In the genomic region with DNA sequence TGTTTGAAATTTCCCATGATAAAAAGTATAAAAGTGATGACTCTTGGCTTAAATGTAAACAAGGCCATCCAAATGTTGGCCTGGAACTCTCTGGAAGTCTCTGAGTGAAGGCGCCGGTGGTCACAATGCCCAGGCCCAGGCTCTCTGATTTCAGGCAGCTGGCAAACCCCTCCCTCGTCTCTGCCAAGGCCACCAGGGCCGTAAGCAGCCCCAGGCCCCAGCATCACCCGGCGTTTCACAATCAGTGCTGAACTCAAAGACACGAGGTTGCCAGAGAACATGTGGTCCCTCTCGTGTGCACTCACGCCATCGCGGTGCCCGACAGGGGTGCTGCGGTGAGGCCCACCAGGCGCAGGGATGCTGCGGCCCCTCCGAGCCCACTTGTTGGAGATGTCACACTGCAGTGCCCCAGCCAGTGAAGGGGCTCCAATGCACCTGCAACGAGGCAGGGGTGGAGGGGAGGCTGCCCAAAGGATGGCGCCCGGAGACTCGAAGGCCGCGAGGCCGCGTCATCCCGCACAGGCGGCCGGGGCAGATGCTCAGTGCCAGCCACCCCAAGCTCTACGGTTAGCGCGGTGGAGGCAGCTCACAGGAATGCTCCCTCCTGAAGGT, we compare ENCODE assay signal across 16 cellular contexts. TPM values are rescaled to one million over a fixed set of nuclear protein-coding genes. Genes with fewer than 3 reads are reported as not detected.
DNase-seq lines count a peak whose midpoint lies in the region; ATAC-seq and TF ChIP-seq lines count a peak whose summit lies in the region.
"Had no signal": no experiment of that assay in that cellular context is flagged by ENCODE, and none has a peak within 500 bp of the region (broad histone marks: within the 10 kb centered on the region; RNA-seq: fewer than 3 reads in every experiment).

No MANE protein-coding gene starts in this region.

- peaks cover 9% of the 10 kb centered on the region for H3K4me1 Mint-ChIP-seq in activated CD8-positive, alpha-beta memory T cell treated with anti-CD3 and anti-CD28 coated beads, Interleukin-2, amount 10 ng/mL, durations not matched to agents 7 days and 5 days
- H3K4me1 Mint-ChIP-seq in WTC11: peaks cover 76% of the 10 kb centered on the region
- H3K4me1 Mint-ChIP-seq in activated T-helper 1 cell treated with anti-CD3 and anti-CD28 coated beads, Interleukin-12 subunit alpha, Interleukin-12 subunit beta, Interleukin-2, Interleukin-4 antibody, amounts not matched to agents 30 ng/mL and 10 ng/mL and 1 ng/mL, durations not matched to agents 14 hours and 24 hours and 36 hours (ENCODE audit: low read depth): peaks cover 4% of the 10 kb centered on the region

- POLR2A ChIA-PET in WTC11 (lab: Charles Lee): no interaction called here

- no peaks in the 10 kb centered on the region for H3K27me3 Mint-ChIP-seq in activated CD8-positive, alpha-beta memory T cell treated with anti-CD3 and anti-CD28 coated beads, Interleukin-2, amount 10 ng/mL, durations not matched to agents 7 days and 5 days
- H3K27me3 Mint-ChIP-seq in WTC11 (ENCODE audit: low read depth): no peaks in the 10 kb centered on the region
- no peaks in the 10 kb centered on the region for H3K27me3 Mint-ChIP-seq in activated T-helper 1 cell treated with anti-CD3 and anti-CD28 coated beads, Interleukin-12 subunit alpha, Interleukin-12 subunit beta, Interleukin-2, Interleukin-4 antibody, amounts not matched to agents 30 ng/mL and 10 ng/mL and 1 ng/mL, durations not matched to agents 14 hours and 24 hours and 36 hours (ENCODE audit: insufficient read depth)
- H3K27me3 Mint-ChIP-seq: activated T-helper 17 cell treated with anti-CD3 and anti-CD28 coated beads, Interleukin-2, amount 50 U/mL, for 72 hours; CD4-positive, CD25-positive, alpha-beta regulatory T cell had no signal

- no peak overlapping the region for H3K4me3 Mint-ChIP-seq in activated CD8-positive, alpha-beta memory T cell treated with anti-CD3 and anti-CD28 coated beads, Interleukin-2, amount 10 ng/mL, durations not matched to agents 7 days and 5 days
- H3K4me3 Mint-ChIP-seq in WTC11: no peak overlapping the region
- no peak overlapping the region for H3K4me3 Mint-ChIP-seq in activated T-helper 1 cell treated with anti-CD3 and anti-CD28 coated beads, Interleukin-12 subunit alpha, Interleukin-12 subunit beta, Interleukin-2, Interleukin-4 antibody, amounts not matched to agents 30 ng/mL and 10 ng/mL and 1 ng/mL, durations not matched to agents 14 hours and 24 hours and 36 hours
- H3K4me3 Mint-ChIP-seq: activated T-helper 17 cell treated with anti-CD3 and anti-CD28 coated beads, Interleukin-2, amount 50 U/mL, for 72 hours; CD4-positive, CD25-positive, alpha-beta regulatory T cell had no signal

- no peak overlapping the region for H3K27ac Mint-ChIP-seq in activated CD8-positive, alpha-beta memory T cell treated with anti-CD3 and anti-CD28 coated beads, Interleukin-2, amount 10 ng/mL, durations not matched to agents 7 days and 5 days
- peak overlapping the region; percentile 65 for H3K27ac Mint-ChIP-seq in WTC11
- H3K27ac Mint-ChIP-seq in activated T-helper 1 cell treated with anti-CD3 and anti-CD28 coated beads, Interleukin-12 subunit alpha, Interleukin-12 subunit beta, Interleukin-2, Interleukin-4 antibody, amounts not matched to agents 30 ng/mL and 10 ng/mL and 1 ng/mL, durations not matched to agents 14 hours and 24 hours and 36 hours: no peak overlapping the region
- H3K27ac Mint-ChIP-seq: activated T-helper 17 cell treated with anti-CD3 and anti-CD28 coated beads, Interleukin-2, amount 50 U/mL, for 72 hours had no signal

- no peak for ATAC-seq in activated CD8-positive, alpha-beta memory T cell treated with anti-CD3 and anti-CD28 coated beads, Interleukin-2, amount 10 ng/mL, durations not matched to agents 7 days and 5 days
- ATAC-seq in WTC11: no peak
- ATAC-seq in left lung: no peak
- ATAC-seq in GM21390 (IDR thresholded peaks at IDR 0.05; ENCODE audit: unreplicated experiment): no peak
- ATAC-seq: activated T-helper 17 cell treated with anti-CD3 and anti-CD28 coated beads, Interleukin-2, amount 50 U/mL, for 72 hours had no signal

- intact Hi-C loops in left lung (cut with DNase I): no loop called here
- intact Hi-C loops in activated T-helper 1 cell treated with anti-CD3 and anti-CD28 coated beads, Interleukin-12 subunit alpha, Interleukin-12 subunit beta, Interleukin-2, Interleukin-4 antibody, amounts not matched to agents 30 ng/mL and 10 ng/mL and 1 ng/mL, durations not matched to agents 14 hours and 24 hours and 36 hours (cut with micrococcal nuclease): no loop called here

- DNase-seq in activated CD8-positive, alpha-beta memory T cell treated with anti-CD3 and anti-CD28 coated beads, Interleukin-2, amount 10 ng/mL, durations not matched to agents 7 days and 5 days: peak; percentile 31
- DNase-seq in activated CD8-positive, alpha-beta memory T cell treated with anti-CD3 and anti-CD28 coated beads, Interleukin-2, amount 50 U/mL, for 48 hours: no peak
- DNase-seq in WTC11 (ENCODE audit: low spot score) (no peak), left lung (peak; percentile 27 to 79), HCEC 1CT (no peak)
- DNase-seq in stimulated activated CD8-positive, alpha-beta memory T cell treated with anti-CD3 and anti-CD28 coated beads, Interleukin-4, amount 100 ng/mL, for 48 hours: peak; percentile 16
- DNase-seq in activated T-helper 1 cell treated with anti-CD3 and anti-CD28 coated beads, Interleukin-12 subunit alpha, Interleukin-12 subunit beta, Interleukin-2, Interleukin-4 antibody, amounts not matched to agents 30 ng/mL and 10 ng/mL and 1 ng/mL, durations not matched to agents 14 hours and 24 hours and 36 hours (ENCODE audit: low spot score): no peak
- DNase-seq: activated CD4-positive, alpha-beta T cell treated with anti-CD3 and anti-CD28 coated beads, Interleukin-2, amount 50 U/mL, for 1 hour; CD4-positive, CD25-positive, alpha-beta regulatory T cell; colonic mucosa; NCI-H187 treated with DMSO at 0.1 percent for 48 hours; NCI-H446 treated with DMSO at 0.1 percent for 48 hours had no signal

- peaks cover 0 to 57% of the 10 kb centered on the region in 2 donors for H3K36me3 ChIP-seq in left lung
- H3K36me3 ChIP-seq: colonic mucosa had no signal

- H3K4me1 ChIP-seq in left lung: peaks cover 10 to 53% of the 10 kb centered on the region in 2 donors
- H3K4me1 ChIP-seq: colonic mucosa, HAP-1 had no signal

- H3K36me3 Mint-ChIP-seq in activated CD8-positive, alpha-beta memory T cell treated with anti-CD3 and anti-CD28 coated beads, Interleukin-2, amount 10 ng/mL, durations not matched to agents 7 days and 5 days: peaks cover 2% of the 10 kb centered on the region
- peaks cover 15% of the 10 kb centered on the region for H3K36me3 Mint-ChIP-seq in WTC11
- H3K36me3 Mint-ChIP-seq in activated T-helper 1 cell treated with anti-CD3 and anti-CD28 coated beads, Interleukin-12 subunit alpha, Interleukin-12 subunit beta, Interleukin-2, Interleukin-4 antibody, amounts not matched to agents 30 ng/mL and 10 ng/mL and 1 ng/mL, durations not matched to agents 14 hours and 24 hours and 36 hours (ENCODE audit: low read depth): peaks cover 4% of the 10 kb centered on the region

- H3K9me3 Mint-ChIP-seq in activated CD8-positive, alpha-beta memory T cell treated with anti-CD3 and anti-CD28 coated beads, Interleukin-2, amount 10 ng/mL, durations not matched to agents 7 days and 5 days (ENCODE audit: low read depth): no peaks in the 10 kb centered on the region
- no peaks in the 10 kb centered on the region for H3K9me3 Mint-ChIP-seq in WTC11
- H3K9me3 Mint-ChIP-seq in activated T-helper 1 cell treated with anti-CD3 and anti-CD28 coated beads, Interleukin-12 subunit alpha, Interleukin-12 subunit beta, Interleukin-2, Interleukin-4 antibody, amounts not matched to agents 30 ng/mL and 10 ng/mL and 1 ng/mL, durations not matched to agents 14 hours and 24 hours and 36 hours: no peaks in the 10 kb centered on the region
- H3K9me3 Mint-ChIP-seq: activated T-helper 17 cell treated with anti-CD3 and anti-CD28 coated beads, Interleukin-2, amount 50 U/mL, for 72 hours; CD4-positive, CD25-positive, alpha-beta regulatory T cell had no signal

- TF ChIP-seq CTCF in WTC11 (IDR thresholded peaks at IDR 0.05) (no peak), left lung (IDR thresholded peaks at IDR 0.05) (no peak)

- no peak overlapping the region for H3K27ac ChIP-seq in left lung
- H3K27ac ChIP-seq: 22Rv1, colonic mucosa had no signal

- no peak overlapping the region for H3K4me3 ChIP-seq in left lung
- H3K4me3 ChIP-seq: colonic mucosa, HAP-1 had no signal

- CTCF ChIA-PET in activated CD8-positive, alpha-beta memory T cell treated with anti-CD3 and anti-CD28 coated beads, Interleukin-2, amount 10 ng/mL, durations not matched to agents 7 days and 5 days (lab: Charles Lee): interaction anchor here (1.5 kb wide), 1 partner anchor 13 kb away, joined by 4 read pairs; no protein-coding TSS in a partner anchor
- CTCF ChIA-PET in WTC11 (lab: Charles Lee): no interaction called here

- H3K9me3 ChIP-seq in left lung: no peaks in the 10 kb centered on the region
- H3K9me3 ChIP-seq: colonic mucosa, HAP-1 had no signal

- no peaks in the 10 kb centered on the region for H3K27me3 ChIP-seq in left lung
- H3K27me3 ChIP-seq: colonic mucosa had no signal

TF ChIP-seq in WTC11, 78 proteins besides CTCF, POLR2A, EP300 and RAD21 (continues in another document):
- TF ChIP-seq GRHL2 (CRISPR knock-in tag; IDR thresholded peaks at IDR 0.05; ENCODE audit: insufficient replicate concordance, severe bottlenecking) (no peak), TP53 (CRISPR knock-in tag; IDR thresholded peaks at IDR 0.05) (no peak)
- TF ChIP-seq, protein P1, sequence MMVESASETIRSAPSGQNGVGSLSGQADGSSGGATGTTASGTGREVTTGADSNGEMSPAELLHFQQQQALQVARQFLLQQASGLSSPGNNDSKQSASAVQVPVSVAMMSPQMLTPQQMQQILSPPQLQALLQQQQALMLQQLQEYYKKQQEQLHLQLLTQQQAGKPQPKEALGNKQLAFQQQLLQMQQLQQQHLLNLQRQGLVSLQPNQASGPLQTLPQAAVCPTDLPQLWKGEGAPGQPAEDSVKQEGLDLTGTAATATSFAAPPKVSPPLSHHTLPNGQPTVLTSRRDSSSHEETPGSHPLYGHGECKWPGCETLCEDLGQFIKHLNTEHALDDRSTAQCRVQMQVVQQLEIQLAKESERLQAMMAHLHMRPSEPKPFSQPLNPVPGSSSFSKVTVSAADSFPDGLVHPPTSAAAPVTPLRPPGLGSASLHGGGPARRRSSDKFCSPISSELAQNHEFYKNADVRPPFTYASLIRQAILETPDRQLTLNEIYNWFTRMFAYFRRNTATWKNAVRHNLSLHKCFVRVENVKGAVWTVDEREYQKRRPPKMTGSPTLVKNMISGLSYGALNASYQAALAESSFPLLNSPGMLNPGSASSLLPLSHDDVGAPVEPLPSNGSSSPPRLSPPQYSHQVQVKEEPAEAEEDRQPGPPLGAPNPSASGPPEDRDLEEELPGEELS (CRISPR knock-in tag; IDR thresholded peaks at IDR 0.05): no peak

RNA-seq across cellular contexts. Expression of a gene that starts 15.0 kb away (rescaled TPM):
- total RNA-seq in activated CD8-positive, alpha-beta memory T cell treated with anti-CD3 and anti-CD28 coated beads, Interleukin-2, amount 10 ng/mL, durations not matched to agents 7 days and 5 days: 10 to 100 TPM; 83.8 to 85.3 TPM
- 206 to 215 TPM (median 210 TPM) in 3 replicates for total RNA-seq in WTC11 (2021)
- total RNA-seq in left lung: 100 to 1,000 TPM; 458 to 751 TPM
- total RNA-seq in activated T-helper 1 cell treated with anti-CD3 and anti-CD28 coated beads, Interleukin-12 subunit alpha, Interleukin-12 subunit beta, Interleukin-2, Interleukin-4 antibody, amounts not matched to agents 30 ng/mL and 10 ng/mL and 1 ng/mL, durations not matched to agents 14 hours and 24 hours and 36 hours: 103 and 110 TPM in 2 replicates

Comparison
In these comparisons a context has a peak if more than half of its experiments do, and no peak if none do; other contexts are left out.
1. DNase-seq: peak in activated CD8-positive, alpha-beta memory T cell treated with anti-CD3 and anti-CD28 coated beads, Interleukin-2, amount 10 ng/mL, durations not matched to agents 7 days and 5 days (single experiment), left lung (2 of 2) and stimulated activated CD8-positive, alpha-beta memory T cell treated with anti-CD3 and anti-CD28 coated beads, Interleukin-4, amount 100 ng/mL, for 48 hours (single experiment); none in activated CD8-positive, alpha-beta memory T cell treated with anti-CD3 and anti-CD28 coated beads, Interleukin-2, amount 50 U/mL, for 48 hours (single experiment), WTC11 (single experiment), activated T-helper 1 cell treated with anti-CD3 and anti-CD28 coated beads, Interleukin-12 subunit alpha, Interleukin-12 subunit beta, Interleukin-2, Interleukin-4 antibody, amounts not matched to agents 30 ng/mL and 10 ng/mL and 1 ng/mL, durations not matched to agents 14 hours and 24 hours and 36 hours (single experiment) and HCEC 1CT (single experiment).